Comparison of ENCODE assay signal across 14 cellular contexts in the genomic region with DNA sequence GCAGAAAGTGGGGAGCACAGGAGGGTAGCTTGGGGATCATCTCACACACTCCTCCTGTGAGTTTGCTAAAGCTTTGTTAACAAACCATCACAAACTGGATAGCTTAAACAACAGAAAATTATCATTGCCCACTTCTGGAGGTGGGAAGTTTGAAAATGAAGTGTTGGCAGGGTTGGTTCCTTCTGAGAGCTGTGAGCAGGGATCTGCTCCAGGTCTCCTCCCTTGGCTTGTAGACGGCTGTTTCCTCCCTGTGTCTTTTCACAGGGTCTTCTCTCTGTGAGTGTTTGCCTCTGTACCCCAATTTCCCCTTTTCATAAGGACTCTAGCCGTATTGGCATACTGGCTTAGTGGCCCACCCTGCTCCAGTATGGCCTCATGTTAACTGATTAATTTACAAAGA. TPM values are rescaled to one million over a fixed set of nuclear protein-coding genes. Genes with fewer than 3 reads are reported as not detected.
"Had no signal": no experiment of that assay in that cellular context is flagged by ENCODE, and none has a peak within 500 bp of the region (broad histone marks: within the 10 kb centered on the region; RNA-seq: fewer than 3 reads in every experiment).

No MANE protein-coding gene starts in this region.

- H3K27me3 ChIP-seq: foreskin keratinocyte, stomach, tibial artery had no signal

- ATAC-seq: foreskin keratinocyte; natural killer cell treated with Interleukin-12 subunit alpha and Interleukin-12 subunit beta and Interleukin-15 and Interleukin-18, amount 100 ng/mL, for 72 hours; T-helper 17 cell had no signal

- H3K4me1 ChIP-seq: foreskin keratinocyte, spleen, stomach had no signal

- H3K4me3 ChIP-seq: spleen, stomach, tibial artery had no signal

- H3K36me3 ChIP-seq: spleen, stomach, tibial artery had no signal

- H3K27ac ChIP-seq: foreskin keratinocyte had no signal

- DNase-seq: activated CD4-positive, alpha-beta memory T cell treated with anti-CD3 and anti-CD28 coated beads, Interleukin-2, amount 10 ng/mL, durations not matched to agents 7 days and 5 days; activated CD4-positive, alpha-beta T cell treated with anti-CD3 and anti-CD28 coated beads for 4 hours; activated naive CD4-positive, alpha-beta T cell treated with anti-CD3 and anti-CD28 coated beads, Interleukin-2, amount 10 ng/mL, durations not matched to agents 7 days and 5 days; activated T-cell treated with anti-CD3 and anti-CD28 coated beads, Interleukin-2, amount 50 U/mL, for 24 hours; central memory CD4-positive, alpha-beta T cell; cortex of kidney; effector CD8-positive, alpha-beta T cell; mesendoderm; stomach; T-helper 17 cell had no signal

RNA-seq across cellular contexts. Expression of a gene that starts 32.1 kb away (rescaled TPM):
- total RNA-seq: activated CD4-positive, alpha-beta memory T cell treated with anti-CD3 and anti-CD28 coated beads, Interleukin-2, amount 10 ng/mL, durations not matched to agents 7 days and 5 days; foreskin keratinocyte had no signal
